In the genomic region with DNA sequence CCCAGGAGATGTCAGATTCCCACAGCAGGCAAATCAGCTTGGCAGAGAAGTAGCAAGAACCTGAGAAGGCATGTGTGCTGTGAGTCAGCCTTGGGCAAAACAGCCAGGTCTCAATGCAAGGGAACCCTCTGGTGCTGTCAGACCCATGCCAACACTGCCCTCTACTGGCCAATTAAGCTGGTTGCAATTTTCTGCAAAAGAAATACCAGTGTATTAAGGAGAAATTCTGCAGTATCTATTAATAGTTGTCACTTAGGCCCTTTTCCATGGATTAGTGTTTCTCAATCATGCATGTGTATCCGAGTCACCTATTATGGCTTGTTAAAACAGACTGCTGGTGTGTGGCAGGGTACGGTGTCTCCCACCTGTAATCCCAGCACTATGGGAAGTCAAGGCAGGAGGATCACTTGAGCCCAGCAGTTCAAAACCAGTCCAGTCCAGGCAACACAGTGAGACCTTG, we compare ENCODE assay signal across 9 cellular contexts. TPM values are rescaled to one million over a fixed set of nuclear protein-coding genes. Genes with fewer than 3 reads are reported as not detected.
DNase-seq lines count a peak whose midpoint lies in the region; ATAC-seq, FAIRE-seq and TF ChIP-seq lines count a peak whose summit lies in the region.
"Had no signal": no experiment of that assay in that cellular context is flagged by ENCODE, and none has a peak within 500 bp of the region (broad histone marks: within the 10 kb centered on the region; RNA-seq: fewer than 3 reads in every experiment).

No MANE protein-coding gene starts in this region.

- ATAC-seq in GM19328 (IDR thresholded peaks at IDR 0.05; ENCODE audit: unreplicated experiment), result no peak

- POLR2A ChIA-PET in CD4-positive, alpha-beta memory T cell (lab: Charles Lee; ENCODE audit: partially characterized antibody), result interaction anchor here (0.5 to 1.1 kb wide), 3 partner anchors 90 to 165 kb away, joined by 3 to 5 read pairs (median 4); no protein-coding TSS in a partner anchor

- H3K27me3 ChIP-seq in CD4-positive, alpha-beta memory T cell (ENCODE audit: insufficient read depth, low read length), result no peaks in the 10 kb centered on the region
- H3K27me3 ChIP-seq in HAP-1 (ENCODE audit: low read depth), result no peaks in the 10 kb centered on the region

- CTCF ChIA-PET in CD4-positive, alpha-beta memory T cell (lab: Charles Lee; ENCODE audit: partially characterized antibody), result interaction anchor here (0.6 to 2.6 kb wide), 31 partner anchors 8 to 472 kb away, joined by 3 to 43 read pairs (median 4); no protein-coding TSS in a partner anchor

- peak overlapping the region in 1 of 7 donors; percentile 87 for H3K27ac Mint-ChIP-seq in CD4-positive, alpha-beta memory T cell
- H3K27ac Mint-ChIP-seq: IgD-negative memory B cell had no signal

- no peak overlapping the region for H3K9ac ChIP-seq in kidney (ENCODE audit: low read length in 2 of 2)

- H3K4me1 Mint-ChIP-seq in CD4-positive, alpha-beta memory T cell, result peaks cover 2 to 7% (median 5%) of the 10 kb centered on the region in 4 donors

- H3K4me3 Mint-ChIP-seq in CD4-positive, alpha-beta memory T cell, result no peak overlapping the region
- H3K4me3 Mint-ChIP-seq: IgD-negative memory B cell had no signal

- H3K27ac ChIP-seq in CD4-positive, alpha-beta memory T cell (ENCODE audit: low read depth, low read length), result no peak overlapping the region
- H3K27ac ChIP-seq in kidney (ENCODE audit: low read depth in 2 of 2, low read length in 2 of 2), result no peak overlapping the region

- H3K4me3 ChIP-seq in CD4-positive, alpha-beta memory T cell (ENCODE audit: low read length in 2 of 2), result no peak overlapping the region
- H3K4me3 ChIP-seq in HAP-1 (no peak overlapping the region), kidney (ENCODE audit: low read length in 2 of 2) (no peak overlapping the region)

- in situ Hi-C loops in HAP-1 (cut with MboI; ENCODE audit: low sequenced_read_pairs), result loop anchor here (10.0 kb wide), 1 partner anchor 145 kb away; no protein-coding TSS in a partner anchor

- FAIRE-seq in kidney (lab: Jason Lieb, UNC), result peak; percentile 64

- H3K36me3 Mint-ChIP-seq in CD4-positive, alpha-beta memory T cell, result peaks cover 7 to 18% of the 10 kb centered on the region in 2 donors

- H3K9me3 ChIP-seq in CD4-positive, alpha-beta memory T cell (ENCODE audit: control insufficient read depth in 1 of 2, low read length in 2 of 2), result no peaks in the 10 kb centered on the region
- H3K9me3 ChIP-seq in HAP-1 (no peaks in the 10 kb centered on the region), kidney (ENCODE audit: control insufficient read depth in 1 of 2, low read length in 2 of 2) (no peaks in the 10 kb centered on the region)

- intact Hi-C loops in CD4-positive, alpha-beta memory T cell (cut with micrococcal nuclease), result loop anchor here (1.0 kb wide), 3 partner anchors 153 to 468 kb away; no protein-coding TSS in a partner anchor
- intact Hi-C loops in kidney (cut with DNase I), result loop anchor here (10.0 kb wide), 1 partner anchor 135 kb away; no protein-coding TSS in a partner anchor

- no peaks in the 10 kb centered on the region for H3K4me1 ChIP-seq in CD4-positive, alpha-beta memory T cell (ENCODE audit: insufficient read depth, low read length)
- H3K4me1 ChIP-seq in HAP-1 (peaks cover 23% of the 10 kb centered on the region), kidney (ENCODE audit: control insufficient read depth in 1 of 2, insufficient read depth in 1 of 2, low read depth in 1 of 2, low read length in 2 of 2) (peaks cover 0 to 3% of the 10 kb centered on the region in 2 donors)

- H3K36me3 ChIP-seq in CD4-positive, alpha-beta memory T cell (ENCODE audit: insufficient read depth, low read length), result no peaks in the 10 kb centered on the region
- peaks cover 15% of the 10 kb centered on the region for H3K36me3 ChIP-seq in HAP-1 (replicated peaks)
- H3K36me3 ChIP-seq in kidney (ENCODE audit: control insufficient read depth in 1 of 2, insufficient read depth in 2 of 2, low read length in 2 of 2), result peaks cover 4 to 11% of the 10 kb centered on the region in 2 donors

- no peaks in the 10 kb centered on the region for H3K9me3 Mint-ChIP-seq in CD4-positive, alpha-beta memory T cell
- H3K9me3 Mint-ChIP-seq: IgD-negative memory B cell had no signal

- TF ChIP-seq CTCF in kidney (IDR thresholded peaks at IDR 0.05; ENCODE audit: borderline replicate concordance, extremely low read depth, insufficient read depth), result peak; percentile 97

- DNase-seq in CD4-positive, alpha-beta memory T cell, result peak; percentile 69 to 75 (median 73)
- DNase-seq in HAP-1 (ENCODE audit: low spot score in 2 of 2), result peak; percentile 81 to 82
- DNase-seq in NCI-H345 treated with DMSO at 0.1 percent for 48 hours (lab: John Stamatoyannopoulos, UW; ENCODE audit: unreplicated experiment), result peak; percentile 27
- peak; percentile 55 for DNase-seq in activated CD4-positive, CD25-positive, alpha-beta regulatory T cell treated with anti-CD3 and anti-CD28 coated beads, Interleukin-2, amount 50 U/mL, for 16 hours (ENCODE audit: low read depth, low spot score)
- DNase-seq in central memory CD4-positive, alpha-beta T cell, result peak; percentile 66
- peak; percentile 77 for DNase-seq in kidney
- peak; percentile 33 to 69 for DNase-seq in stimulated activated CD4-positive, alpha-beta T cell treated with anti-CD3 and anti-CD28 coated beads, Interleukin-1b, Interleukin-23, amount 100 ng/mL, for 4 hours (ENCODE audit: low read depth in 2 of 2)

- H3K27me3 Mint-ChIP-seq in CD4-positive, alpha-beta memory T cell, result no peaks in the 10 kb centered on the region
- H3K27me3 Mint-ChIP-seq: IgD-negative memory B cell had no signal

RNA-seq across cellular contexts. Expression of gene MAP4, which starts 26.2 kb away (rescaled TPM):
- total RNA-seq in CD4-positive, alpha-beta memory T cell, result 10 to 100 TPM; 68.5 to 72.6 TPM
- 10 to 100 TPM in 1 of 2 donors, 1 to 10 TPM in 1; 4.4 to 67.1 TPM for polyA plus RNA-seq in CD4-positive, alpha-beta memory T cell
- 239 TPM for total RNA-seq in kidney
- polyA plus RNA-seq in kidney (ENCODE audit: insufficient read depth, low read depth, low replicate concordance), result 69.6 TPM

Comparison
In these comparisons a context has a peak if more than half of its experiments do, and no peak if none do; other contexts are left out.
1. DNase-seq: peak in every context shown above with its lines; median percentile 82 in HAP-1; 77 in kidney; 73 in CD4-positive, alpha-beta memory T cell; 66 in central memory CD4-positive, alpha-beta T cell; 55 in activated CD4-positive, CD25-positive, alpha-beta regulatory T cell treated with anti-CD3 and anti-CD28 coated beads, Interleukin-2, amount 50 U/mL, for 16 hours; 51 in stimulated activated CD4-positive, alpha-beta T cell treated with anti-CD3 and anti-CD28 coated beads, Interleukin-1b, Interleukin-23, amount 100 ng/mL, for 4 hours; 27 in NCI-H345 treated with DMSO at 0.1 percent for 48 hours.